ENCODE assay signal across 19 cellular contexts in genomic region chr17:37300683-37301082, GRCh38.
DNase-seq lines count a peak whose midpoint lies in the region; ATAC-seq, FAIRE-seq and TF ChIP-seq lines count a peak whose summit lies in the region.
"Had no signal": no experiment of that assay in that cellular context is flagged by ENCODE, and none has a peak within 500 bp of the region (broad histone marks: within the 10 kb centered on the region; RNA-seq: fewer than 3 reads in every experiment).

No MANE protein-coding gene starts in this region.

- H3K27ac ChIP-seq in HUES6 (ENCODE audit: low read depth, low read length): peak overlapping the region; percentile 75
- peak overlapping the region; percentile 27 to 53 for H3K27ac ChIP-seq in ascending aorta
- peak overlapping the region in 5 of 12 donors; percentile 3 to 58 (median 50) for H3K27ac ChIP-seq in heart left ventricle
- H3K27ac ChIP-seq in small intestine (ENCODE audit: low read depth in 1 of 2, low read length in 1 of 2): no peak overlapping the region

- WGBS in heart left ventricle, 4 donors: 66 to 77% (median 70%) methylated on average over 2 of the region's 2 CpGs
- 56 to 74% (median 72%) methylated on average over 2 of the region's 2 CpGs for WGBS in small intestine, 3 donors

- H3K36me3 ChIP-seq in HUES6 (ENCODE audit: control insufficient read depth, insufficient read depth, low read length) (peaks cover 15% of the 10 kb centered on the region; the same call in 1 of the 2 replicates), ascending aorta (peaks cover 0 to 3% of the 10 kb centered on the region in 2 donors), heart left ventricle (peaks cover 0 to 10% (median 0%) of the 10 kb centered on the region in 9 donors), small intestine (ENCODE audit: control insufficient read depth in 2 of 2, insufficient read depth in 2 of 2, low read length in 2 of 2) (peaks cover 0 to 2% of the 10 kb centered on the region in 2 donors)
- H3K36me3 ChIP-seq: uterus had no signal

- ATAC-seq in heart left ventricle: peak in 3 of 4 donors; percentile 56 to 72 (median 70)
- no peak for ATAC-seq in GM18519 (IDR thresholded peaks at IDR 0.05; ENCODE audit: low FRiP score, unreplicated experiment)
- ATAC-seq: activated CD4-positive, CD25-positive, alpha-beta regulatory T cell treated with anti-CD3 and anti-CD28 coated beads, Interleukin-2, amount 50 U/mL, for 24 hours; GM12878; mucosa of descending colon; PC-3 had no signal

- DNase-seq in ascending aorta (ENCODE audit: low spot score in 2 of 2): no peak
- DNase-seq in heart left ventricle: no peak
- peak; percentile 52 for DNase-seq in pons (ENCODE audit: low spot score)
- DNase-seq in dedifferentiated amniotic fluid mesenchymal stem cell (ENCODE audit: extremely low spot score): no peak
- DNase-seq in urothelium cell line (ENCODE audit: low spot score): no peak
- DNase-seq in small intestine: no peak
- DNase-seq: activated CD8-positive, alpha-beta memory T cell treated with anti-CD3 and anti-CD28 coated beads, Interleukin-2, amount 50 U/mL, for 4 hours; activated naive CD4-positive, alpha-beta T cell treated with anti-CD3 and anti-CD28 coated beads, Interleukin-2, amount 10 ng/mL, durations not matched to agents 7 days and 5 days; EL; mucosa of descending colon; NCI-H446; PC-3; stimulated activated CD4-positive, alpha-beta T cell treated with anti-CD3 and anti-CD28 coated beads, Interleukin-2, amount 100 ng/mL, for 24 hours; T-helper 1 cell; uterus had no signal

- H3K4me1 ChIP-seq in HUES6 (ENCODE audit: control insufficient read depth, insufficient read depth, low read length) (peaks cover 36% of the 10 kb centered on the region), ascending aorta (peaks cover 0 to 9% of the 10 kb centered on the region in 2 donors), heart left ventricle (peaks cover 3 to 34% (median 19%) of the 10 kb centered on the region in 12 donors), small intestine (ENCODE audit: control insufficient read depth in 2 of 2, insufficient read depth in 1 of 2, low read depth in 1 of 2, low read length in 1 of 2) (no peaks in the 10 kb centered on the region)

- no peak for TF ChIP-seq CTCF in ascending aorta (IDR thresholded peaks at IDR 0.05)
- no peak for TF ChIP-seq CTCF in heart left ventricle (IDR thresholded peaks at IDR 0.05)

- H3K27me3 ChIP-seq in HUES6 (ENCODE audit: control insufficient read depth, insufficient read depth, low read length): no peaks in the 10 kb centered on the region
- H3K27me3 ChIP-seq in ascending aorta: no peaks in the 10 kb centered on the region
- H3K27me3 ChIP-seq in heart left ventricle: no peaks in the 10 kb centered on the region
- H3K27me3 ChIP-seq in small intestine (ENCODE audit: control insufficient read depth in 2 of 2, insufficient read depth in 2 of 2, low read length in 2 of 2): no peaks in the 10 kb centered on the region
- H3K27me3 ChIP-seq: uterus had no signal

- H3K9me3 ChIP-seq in HUES6 (ENCODE audit: control insufficient read depth, insufficient read depth, low read depth, low read length): no peaks in the 10 kb centered on the region
- H3K9me3 ChIP-seq in ascending aorta: no peaks in the 10 kb centered on the region
- no peaks in the 10 kb centered on the region for H3K9me3 ChIP-seq in heart left ventricle
- H3K9me3 ChIP-seq in small intestine (ENCODE audit: control insufficient read depth, low read depth): no peaks in the 10 kb centered on the region
- H3K9me3 ChIP-seq: mucosa of descending colon, uterus had no signal

- FAIRE-seq in urothelium cell line (lab: Jason Lieb, UNC) (no peak), small intestine (lab: Jason Lieb, UNC) (no peak)
- FAIRE-seq: GM12878 had no signal

- no peak overlapping the region for H3K4me3 ChIP-seq in HUES6 (ENCODE audit: low read depth, low read length)
- peak overlapping the region; percentile 24 to 36 for H3K4me3 ChIP-seq in ascending aorta
- peak overlapping the region in 5 of 12 donors; percentile 5 to 24 (median 19) for H3K4me3 ChIP-seq in heart left ventricle
- no peak overlapping the region for H3K4me3 ChIP-seq in small intestine (ENCODE audit: low read depth in 1 of 2, low read length in 2 of 2)
- H3K4me3 ChIP-seq: GM12878, mucosa of descending colon, uterus had no signal

- intact Hi-C loops in ascending aorta (cut with DNase I): no loop called here
- intact Hi-C loops in heart left ventricle (cut with DNase I): loop anchor here in 2 of 10 donors (1.0 to 10.0 kb wide), 2 partner anchors 17 to 54 kb away; no protein-coding TSS in a partner anchor

- H3K9ac ChIP-seq in HUES6 (ENCODE audit: low read length): no peak overlapping the region

- no peak for TF ChIP-seq POLR2A in heart left ventricle (IDR thresholded peaks at IDR 0.05)

Comparison
In these comparisons a context has a peak if more than half of its experiments do, and no peak if none do; other contexts are left out.
1. H3K27ac ChIP-seq: peak in HUES6 (single experiment) and ascending aorta (2 of 2); none in small intestine (0 of 2).
2. H3K4me3 ChIP-seq: peak in ascending aorta (2 of 2); none in HUES6 (single experiment) and small intestine (0 of 2).